In the genomic region with DNA sequence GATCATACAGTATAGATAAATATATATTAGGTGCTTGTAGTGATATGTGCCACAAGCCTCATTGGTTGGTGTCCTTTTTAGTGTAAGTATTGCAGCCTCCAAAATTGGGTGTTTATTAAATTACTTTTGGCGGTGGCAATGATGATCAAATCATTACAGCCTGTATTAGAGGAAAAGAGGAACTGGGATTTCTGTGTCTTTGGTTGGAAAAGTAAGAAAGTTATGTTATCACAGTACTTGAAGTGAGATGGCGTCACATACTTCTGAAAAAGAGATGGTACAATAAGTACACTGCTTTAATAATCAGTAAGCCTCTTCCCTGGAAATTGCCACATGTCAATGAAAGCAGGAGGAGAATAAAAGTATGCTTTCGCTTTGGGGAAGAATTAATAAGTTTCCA, we compare ENCODE assay signal across 9 cellular contexts. TPM values are rescaled to one million over a fixed set of nuclear protein-coding genes. Genes with fewer than 3 reads are reported as not detected.
DNase-seq lines count a peak whose midpoint lies in the region; ATAC-seq and TF ChIP-seq lines count a peak whose summit lies in the region.
"Had no signal": no experiment of that assay in that cellular context is flagged by ENCODE, and none has a peak within 500 bp of the region (broad histone marks: within the 10 kb centered on the region; RNA-seq: fewer than 3 reads in every experiment).

No MANE protein-coding gene starts in this region.

- TF ChIP-seq POLR2A in heart left ventricle (IDR thresholded peaks at IDR 0.05) (no peak), transverse colon (IDR thresholded peaks at IDR 0.05) (no peak)

- H3K36me3 ChIP-seq in heart left ventricle (peaks cover 0 to 11% (median 0%) of the 10 kb centered on the region in 9 donors), WERI-Rb-1 (no peaks in the 10 kb centered on the region), kidney epithelial cell (ENCODE audit: control insufficient read depth, insufficient read depth, low read length) (no peaks in the 10 kb centered on the region), transverse colon (peaks cover 0 to 8% (median 0%) of the 10 kb centered on the region in 4 donors)
- H3K36me3 ChIP-seq: SJSA1 had no signal

- 71 to 77% (median 75%) methylated on average over 3 of the region's 3 CpGs for WGBS in heart left ventricle, 4 donors
- whole genome bisulfite sequencing in transverse colon (ENCODE audit: low coverage in 1 of 2), 2 donors, result 51 to 61% methylated on average over 3 of the region's 3 CpGs

- H3K4me1 ChIP-seq in heart left ventricle (peaks cover 0 to 16% (median 0%) of the 10 kb centered on the region in 12 donors), transverse colon (peaks cover 0 to 23% (median 8%) of the 10 kb centered on the region in 4 donors)
- H3K4me1 ChIP-seq: SJSA1 had no signal

- DNase-seq in heart left ventricle (no peak), left cardiac atrium (no peak), WERI-Rb-1 (no peak), kidney epithelial cell (ENCODE audit: low read depth) (no peak), transverse colon (no peak), NK-92 (lab: John Stamatoyannopoulos, UW; ENCODE audit: unreplicated experiment) (no peak)

- H3K9me3 ChIP-seq in heart left ventricle, result no peaks in the 10 kb centered on the region
- no peaks in the 10 kb centered on the region for H3K9me3 ChIP-seq in WERI-Rb-1 (ENCODE audit: severe bottlenecking)
- H3K9me3 ChIP-seq in transverse colon, result no peaks in the 10 kb centered on the region
- H3K9me3 ChIP-seq: SJSA1 had no signal

- H3K4me3 ChIP-seq in heart left ventricle (peak overlapping the region in 10 of 12 donors; percentile 59 to 82 (median 71)), WERI-Rb-1 (ENCODE audit: low read depth, low read length) (peak overlapping the region; percentile 94), kidney epithelial cell (ENCODE audit: low read depth, low read length) (peak overlapping the region; percentile 91), transverse colon (peak overlapping the region in 2 of 4 donors; percentile 52 to 70)

- intact Hi-C loops in heart left ventricle (cut with DNase I), result loop anchor here in 2 of 10 donors (5.0 to 10.0 kb wide), 2 partner anchors 45 to 58 kb away; no protein-coding TSS in a partner anchor
- intact Hi-C loops in left cardiac atrium (cut with DNase I), result loop anchor here in 1 of 2 donors (10.0 kb wide), 1 partner anchor 48 kb away; no protein-coding TSS in a partner anchor
- intact Hi-C loops in transverse colon (cut with DNase I; ENCODE audit: low total_unique reads), result no loop called here

- no peak for ATAC-seq in heart left ventricle
- ATAC-seq in left cardiac atrium, result no peak
- no peak for ATAC-seq in GM21423 (IDR thresholded peaks at IDR 0.05; ENCODE audit: unreplicated experiment)
- no peak for ATAC-seq in HG03565 (IDR thresholded peaks at IDR 0.05; ENCODE audit: unreplicated experiment)

- H3K27me3 ChIP-seq in heart left ventricle (peaks cover 0 to 8% (median 0%) of the 10 kb centered on the region in 9 donors), WERI-Rb-1 (ENCODE audit: insufficient read depth, low read depth, severe bottlenecking) (no peaks in the 10 kb centered on the region), kidney epithelial cell (ENCODE audit: control insufficient read depth, insufficient read depth, low read length) (no peaks in the 10 kb centered on the region), transverse colon (peaks cover 3% of the 10 kb centered on the region)
- H3K27me3 ChIP-seq: SJSA1 had no signal

- no peak for TF ChIP-seq EP300 in transverse colon (IDR thresholded peaks at IDR 0.05; ENCODE audit: low read depth)

- H3K27ac ChIP-seq in heart left ventricle (peak overlapping the region in 2 of 12 donors; percentile 66 to 90), WERI-Rb-1 (no peak overlapping the region), transverse colon (peak overlapping the region; percentile 84 to 89 (median 86))
- H3K27ac ChIP-seq: SJSA1 had no signal

- in situ Hi-C loops in transverse colon (cut with MboI; ENCODE audit: low pct_ligation_motif_present in 1 of 4, low pct_unique_long_range_greater_than_20kb in 1 of 4, low sequenced_read_pairs in 3 of 4), result no loop called here

- no peak for TF ChIP-seq CTCF in heart left ventricle (IDR thresholded peaks at IDR 0.05)
- no peak for TF ChIP-seq CTCF in WERI-Rb-1 (IDR thresholded peaks at IDR 0.05; ENCODE audit: low read depth, low read length)
- TF ChIP-seq CTCF in kidney epithelial cell (IDR thresholded peaks at IDR 0.05; ENCODE audit: insufficient read depth, low read length, poor library complexity, severe bottlenecking), result no peak
- no peak for TF ChIP-seq CTCF in transverse colon (IDR thresholded peaks at IDR 0.05)

RNA-seq across cellular contexts. Expression of a gene that starts 0.5 kb away (rescaled TPM):
- 1 to 10 TPM; 1.3 to 6.2 (median 3.3) TPM for total RNA-seq in heart left ventricle
- 1 to 10 TPM; 1.3 to 4.2 TPM for polyA plus RNA-seq in heart left ventricle
- total RNA-seq in left cardiac atrium, result 1 to 10 TPM; 1.0 to 1.1 TPM
- 7.9 and 9.4 TPM in 2 replicates for total RNA-seq in kidney epithelial cell
- total RNA-seq in transverse colon, result 10 to 100 TPM in 2 of 4 donors, 1 to 10 TPM in 2; 2.4 to 15.2 (median 8.2) TPM
- total RNA-seq: SJSA1 had no signal

RNA-seq across cellular contexts. Expression of a gene that starts 11.4 kb away (rescaled TPM):
- 10 to 100 TPM in 7 of 9 donors, 1 to 10 TPM in 2; 8.3 to 29.6 (median 13.2) TPM for total RNA-seq in heart left ventricle
- 1 to 10 TPM; 7.4 to 7.7 TPM for polyA plus RNA-seq in heart left ventricle
- 10 to 100 TPM; 11.6 to 47.8 TPM for total RNA-seq in left cardiac atrium
- total RNA-seq in kidney epithelial cell, result 12.1 and 13.1 TPM in 2 replicates
- total RNA-seq in transverse colon, result 10 to 100 TPM; 59.5 to 86.5 (median 75.0) TPM
- total RNA-seq: SJSA1 had no signal

RNA-seq across cellular contexts. Expression of a gene that starts 27.9 kb away (rescaled TPM):
- total RNA-seq in heart left ventricle (10 to 100 TPM in 2 of 9 donors, 1 to 10 TPM in 6, under 1 TPM in 1; 0.90 to 18.4 (median 2.0) TPM), left cardiac atrium (1 to 10 TPM; 2.5 to 5.3 TPM), kidney epithelial cell (2.5 TPM in 1 of 2 replicates, not detected in the other), transverse colon (10 to 100 TPM in 2 of 4 donors, 1 to 10 TPM in 2; 3.2 to 15.1 (median 8.0) TPM)
- polyA plus RNA-seq in heart left ventricle, result 1 to 10 TPM; 1.4 to 1.6 TPM
- total RNA-seq: SJSA1 had no signal

RNA-seq across cellular contexts. Expression of a gene that starts 51.8 kb away (rescaled TPM):
- total RNA-seq in heart left ventricle (10 to 100 TPM in 1 of 9 donors, 1 to 10 TPM in 1, under 1 TPM in 6, not detected in 1; 0.17 to 12.0 (median 0.57) TPM), left cardiac atrium (1 to 10 TPM; 1.6 to 3.7 TPM), kidney epithelial cell (not detected in 2 replicates), transverse colon (1 to 10 TPM in 3 of 4 donors, under 1 TPM in 1; 0.80 to 7.1 (median 5.3) TPM)
- polyA plus RNA-seq in heart left ventricle, result under 1 TPM; 0.25 to 0.38 TPM
- total RNA-seq: SJSA1 had no signal
